Comparison of ENCODE assay signal across 8 cellular contexts in genomic region chr4:189215574-189215973, GRCh38.
"Had no signal": no experiment of that assay in that cellular context is flagged by ENCODE, and none has a peak within 500 bp of the region (broad histone marks: within the 10 kb centered on the region; RNA-seq: fewer than 3 reads in every experiment).

No MANE protein-coding gene starts in this region.

- H3K27ac ChIP-seq: GM23248 had no signal

- ATAC-seq: HCT116, K562 had no signal

- H3K9me3 ChIP-seq: HAP-1 had no signal

- H3K4me3 ChIP-seq: GM23248, HAP-1, K562 had no signal

- H2AFZ ChIP-seq: GM23248 had no signal

- DNase-seq: GM23248, GOT3, H7, IMR-90, KG1 had no signal

- H3K4me1 ChIP-seq: HAP-1 had no signal

- H3K36me3 ChIP-seq: HAP-1 had no signal

- H3K9ac ChIP-seq: GM23248 had no signal
